In genomic region chr18:50967714-50968661, GRCh38 we compare ENCODE assay signal across 8 cellular contexts. TPM values are rescaled to one million over a fixed set of nuclear protein-coding genes. Genes with fewer than 3 reads are reported as not detected.
A peak's percentile ranks its signal among the peaks of the same experiment; 100 is the strongest.
DNase-seq lines count a peak whose midpoint lies in the region; ATAC-seq and TF ChIP-seq lines count a peak whose summit lies in the region.

TSS of gene ELAC1 (plus strand) at chr18:50968040. CDS start at chr18:50974405, 6,365 bp downstream.

- H3K27ac ChIP-seq in HL-60 (replicated peaks), result peak within 1 kb of the TSS; percentile 82

- DNase-seq in COR-L47 (lab: John Stamatoyannopoulos, UW), result peak; percentile 90
- DNase-seq in HL-60 (ENCODE audit: low read depth in 1 of 2, low spot score in 1 of 2), result peak; percentile 74 to 82
- DNase-seq in NOMO-1 treated with DMSO at 0.1 percent for 48 hours (lab: John Stamatoyannopoulos, UW; ENCODE audit: unreplicated experiment), result peak; percentile 61
- DNase-seq in activated CD8-positive, alpha-beta memory T cell treated with anti-CD3 and anti-CD28 coated beads, Interleukin-2, amount 50 U/mL, for 4 hours, result peak; percentile 61
- DNase-seq in midbrain (lab: John Stamatoyannopoulos, UW), result peak; percentile 87
- DNase-seq in stimulated activated CD8-positive, alpha-beta memory T cell treated with anti-CD3 and anti-CD28 coated beads, Interleukin-2, amount 100 ng/mL, for 1 hour (ENCODE audit: low read depth in 2 of 2), result peak; percentile 20 to 42

- peak; percentile 96 for ATAC-seq in GM19463 (IDR thresholded peaks at IDR 0.05; ENCODE audit: unreplicated experiment)

- no peak for TF ChIP-seq CTCF in HL-60 (IDR thresholded peaks at IDR 0.05; ENCODE audit: insufficient read depth, low read length)

- H3K4me3 ChIP-seq in HL-60 (replicated peaks; ENCODE audit: insufficient read depth, low read length), result peak within 1 kb of the TSS; percentile 82

- in situ Hi-C loops in endometrial microvascular endothelial cells (cut with HindIII; ENCODE audit: inconsistent ontology term, low pct_unique_long_range_greater_than_20kb, low sequenced_read_pairs), result no loop called here

- H3K27me3 ChIP-seq in HL-60 (ENCODE audit: insufficient read depth, poor library complexity, severe bottlenecking), result no peaks in the 10 kb centered on the region

RNA-seq across cellular contexts. Expression of gene ELAC1, which starts in this region (rescaled TPM):
- total RNA-seq in endometrial microvascular endothelial cells (ENCODE audit: inconsistent ontology term), result 13.0 TPM

Comparison
In these comparisons a context has a peak if more than half of its experiments do, and no peak if none do; other contexts are left out.
1. Peak in every context shown above with its lines: DNase-seq, ATAC-seq, H3K4me3 ChIP-seq and H3K27ac ChIP-seq.
2. DNase-seq: peak in every context shown above with its lines; median percentile 90 in COR-L47; 87 in midbrain; 78 in HL-60; 61 in NOMO-1 treated with DMSO at 0.1 percent for 48 hours; 61 in activated CD8-positive, alpha-beta memory T cell treated with anti-CD3 and anti-CD28 coated beads, Interleukin-2, amount 50 U/mL, for 4 hours; 31 in stimulated activated CD8-positive, alpha-beta memory T cell treated with anti-CD3 and anti-CD28 coated beads, Interleukin-2, amount 100 ng/mL, for 1 hour.